Comparison of ENCODE assay signal across 27 cellular contexts in genomic region chr9:120030847-120031246, GRCh38.
"Had no signal": no experiment of that assay in that cellular context is flagged by ENCODE, and none has a peak within 500 bp of the region (broad histone marks: within the 10 kb centered on the region; RNA-seq: fewer than 3 reads in every experiment).

No MANE protein-coding gene starts in this region.

- DNase-seq: activated CD4-positive, alpha-beta memory T cell treated with anti-CD3 and anti-CD28 coated beads, Interleukin-2, amount 10 ng/mL, durations not matched to agents 7 days and 5 days; activated CD4-positive, alpha-beta T cell treated with anti-CD3 and anti-CD28 coated beads for 36 hours; activated CD4-positive, alpha-beta T cell treated with anti-CD3 and anti-CD28 coated beads, Interleukin-2, amount 10 ng/mL, durations not matched to agents 7 days and 5 days; activated CD4-positive, alpha-beta T cell treated with anti-CD3 and anti-CD28 coated beads, Interleukin-2, amount 50 U/mL, for 4 hours; activated CD4-positive, CD25-positive, alpha-beta regulatory T cell; activated CD4-positive, CD25-positive, alpha-beta regulatory T cell treated with anti-CD3 and anti-CD28 coated beads, Interleukin-2, amount 50 U/mL, for 72 hours; activated CD8-positive, alpha-beta memory T cell treated with anti-CD3 and anti-CD28 coated beads, Interleukin-2, amount 50 U/mL, for 48 hours; activated gamma-delta T cell; activated naive CD4-positive, alpha-beta T cell; activated naive CD4-positive, alpha-beta T cell treated with anti-CD3 and anti-CD28 coated beads, Interleukin-2, amount 10 ng/mL, durations not matched to agents 7 days and 5 days; activated naive CD8-positive, alpha-beta T cell treated with anti-CD3 and anti-CD28 coated beads, Interleukin-2, amount 10 ng/mL, durations not matched to agents 7 days and 5 days; activated T-cell treated with anti-CD3 and anti-CD28 coated beads for 4 hours; activated T-cell treated with anti-CD3 and anti-CD28 coated beads, Interleukin-2, amount 50 U/mL, for 24 hours; activated T-cell treated with anti-CD3 and anti-CD28 coated beads, Interleukin-2, amount 50 U/mL, for 72 hours; central memory CD4-positive, alpha-beta T cell; cerebellar nuclear complex; colonic mucosa; effector CD8-positive, alpha-beta T cell; endodermal cell; foreskin fibroblast; head of caudate nucleus; T-helper 2 cell had no signal

- H3K4me3 ChIP-seq: ascending aorta, breast epithelium, cardiac muscle cell, colonic mucosa had no signal

- H3K9me3 ChIP-seq: ascending aorta, breast epithelium, colonic mucosa had no signal

- H3K4me1 ChIP-seq: ascending aorta, breast epithelium, colonic mucosa had no signal

- H3K36me3 Mint-ChIP-seq: activated naive CD4-positive, alpha-beta T cell treated with anti-CD3 and anti-CD28 coated beads, Interleukin-2, amount 10 ng/mL, durations not matched to agents 7 days and 5 days; activated naive CD4-positive, alpha-beta T cell treated with anti-CD3 and anti-CD28 coated beads, Interleukin-2, amount 50 U/mL, for 72 hours; activated naive CD8-positive, alpha-beta T cell treated with anti-CD3 and anti-CD28 coated beads, Interleukin-2, amount 10 ng/mL, durations not matched to agents 7 days and 5 days; brain had no signal

- H3K27me3 Mint-ChIP-seq: activated CD4-positive, alpha-beta memory T cell treated with anti-CD3 and anti-CD28 coated beads, Interleukin-2, amount 10 ng/mL, durations not matched to agents 7 days and 5 days; activated CD4-positive, alpha-beta T cell treated with anti-CD3 and anti-CD28 coated beads, Interleukin-2, amount 10 ng/mL, durations not matched to agents 7 days and 5 days; activated naive CD4-positive, alpha-beta T cell treated with anti-CD3 and anti-CD28 coated beads, Interleukin-2, amount 10 ng/mL, durations not matched to agents 7 days and 5 days; activated naive CD8-positive, alpha-beta T cell treated with anti-CD3 and anti-CD28 coated beads, Interleukin-2, amount 10 ng/mL, durations not matched to agents 7 days and 5 days; brain had no signal

- H3K27ac ChIP-seq: ascending aorta, breast epithelium, cardiac muscle cell, colonic mucosa had no signal

- H3K27ac Mint-ChIP-seq: activated CD4-positive, alpha-beta memory T cell treated with anti-CD3 and anti-CD28 coated beads, Interleukin-2, amount 10 ng/mL, durations not matched to agents 7 days and 5 days; activated CD4-positive, alpha-beta T cell treated with anti-CD3 and anti-CD28 coated beads for 36 hours; activated CD4-positive, alpha-beta T cell treated with anti-CD3 and anti-CD28 coated beads, Interleukin-2, amount 10 ng/mL, durations not matched to agents 7 days and 5 days; activated naive CD4-positive, alpha-beta T cell treated with anti-CD3 and anti-CD28 coated beads, Interleukin-2, amount 10 ng/mL, durations not matched to agents 7 days and 5 days; activated naive CD8-positive, alpha-beta T cell treated with anti-CD3 and anti-CD28 coated beads, Interleukin-2, amount 10 ng/mL, durations not matched to agents 7 days and 5 days; activated T-cell treated with anti-CD3 and anti-CD28 coated beads, Interleukin-2, amount 50 U/mL, for 24 hours; activated T-cell treated with anti-CD3 and anti-CD28 coated beads, Interleukin-2, amount 50 U/mL, for 72 hours; brain; endodermal cell had no signal

- H3K4me3 Mint-ChIP-seq: activated CD4-positive, alpha-beta memory T cell treated with anti-CD3 and anti-CD28 coated beads, Interleukin-2, amount 10 ng/mL, durations not matched to agents 7 days and 5 days; activated CD4-positive, alpha-beta T cell treated with anti-CD3 and anti-CD28 coated beads for 36 hours; activated CD4-positive, alpha-beta T cell treated with anti-CD3 and anti-CD28 coated beads, Interleukin-2, amount 10 ng/mL, durations not matched to agents 7 days and 5 days; activated naive CD4-positive, alpha-beta T cell treated with anti-CD3 and anti-CD28 coated beads, Interleukin-2, amount 10 ng/mL, durations not matched to agents 7 days and 5 days; activated naive CD8-positive, alpha-beta T cell treated with anti-CD3 and anti-CD28 coated beads, Interleukin-2, amount 10 ng/mL, durations not matched to agents 7 days and 5 days; activated T-cell treated with anti-CD3 and anti-CD28 coated beads, Interleukin-2, amount 50 U/mL, for 24 hours; activated T-cell treated with anti-CD3 and anti-CD28 coated beads, Interleukin-2, amount 50 U/mL, for 72 hours; brain; endodermal cell had no signal

- H3K9me3 Mint-ChIP-seq: activated CD4-positive, alpha-beta memory T cell treated with anti-CD3 and anti-CD28 coated beads, Interleukin-2, amount 10 ng/mL, durations not matched to agents 7 days and 5 days; activated naive CD8-positive, alpha-beta T cell treated with anti-CD3 and anti-CD28 coated beads, Interleukin-2, amount 10 ng/mL, durations not matched to agents 7 days and 5 days; activated T-cell treated with anti-CD3 and anti-CD28 coated beads, Interleukin-2, amount 50 U/mL, for 24 hours; activated T-cell treated with anti-CD3 and anti-CD28 coated beads, Interleukin-2, amount 50 U/mL, for 72 hours; brain; endodermal cell had no signal

- H3K27me3 ChIP-seq: ascending aorta, breast epithelium, cardiac muscle cell, colonic mucosa had no signal

- H3K36me3 ChIP-seq: ascending aorta, breast epithelium, cardiac muscle cell, colonic mucosa had no signal

- H3K4me1 Mint-ChIP-seq: activated CD4-positive, alpha-beta memory T cell treated with anti-CD3 and anti-CD28 coated beads, Interleukin-2, amount 10 ng/mL, durations not matched to agents 7 days and 5 days; activated CD4-positive, alpha-beta T cell treated with anti-CD3 and anti-CD28 coated beads for 36 hours; activated CD4-positive, alpha-beta T cell treated with anti-CD3 and anti-CD28 coated beads, Interleukin-2, amount 10 ng/mL, durations not matched to agents 7 days and 5 days; activated naive CD4-positive, alpha-beta T cell treated with anti-CD3 and anti-CD28 coated beads, Interleukin-2, amount 10 ng/mL, durations not matched to agents 7 days and 5 days; activated naive CD8-positive, alpha-beta T cell treated with anti-CD3 and anti-CD28 coated beads, Interleukin-2, amount 10 ng/mL, durations not matched to agents 7 days and 5 days; brain; endodermal cell had no signal
